1 cellular context compared by ENCODE assay signal in genomic region chr7:66050990-66051424, GRCh38.
TF ChIP-seq lines count a peak whose summit lies in the region.

No MANE protein-coding gene starts in this region.

TF ChIP-seq in HEK293, 187 proteins besides CTCF, POLR2A, EP300 and RAD21 (continued from another document):
- no peak for TF ChIP-seq ZBTB11 (tag by site-specific recombination; conservative IDR thresholded peaks at IDR 0.05; ENCODE audit: low read depth)
- TF ChIP-seq ZNF777 (tag by site-specific recombination; IDR thresholded peaks at IDR 0.05; ENCODE audit: borderline replicate concordance): no peak
- no peak for TF ChIP-seq ZSCAN5A (tag by site-specific recombination; IDR thresholded peaks at IDR 0.05)
- TF ChIP-seq ZNF404 (tag by site-specific recombination; IDR thresholded peaks at IDR 0.05): no peak
- TF ChIP-seq PRDM10 (tag by site-specific recombination; IDR thresholded peaks at IDR 0.05): 0 out of 2 replicates have a peak, but pooled peaks have one; percentile 12
- no peak for TF ChIP-seq ZNF423 (tag by site-specific recombination; IDR thresholded peaks at IDR 0.05)
- no peak for TF ChIP-seq ZNF155 (tag by site-specific recombination; IDR thresholded peaks at IDR 0.05)
- no peak for TF ChIP-seq ZNF248 (tag by site-specific recombination; IDR thresholded peaks at IDR 0.05)
- no peak for TF ChIP-seq REST (tag by site-specific recombination; IDR thresholded peaks at IDR 0.05)
- no peak for TF ChIP-seq ZNF747 (tag by site-specific recombination; IDR thresholded peaks at IDR 0.05)
- peak; percentile 53 for TF ChIP-seq ZBTB20 (tag by site-specific recombination; IDR thresholded peaks at IDR 0.05)
- TF ChIP-seq ZBTB7A (tag by site-specific recombination; IDR thresholded peaks at IDR 0.05; ENCODE audit: low read depth): no peak
- TF ChIP-seq ZNF626 (tag by site-specific recombination; IDR thresholded peaks at IDR 0.05): no peak
- TF ChIP-seq ZBTB8A (tag by site-specific recombination; IDR thresholded peaks at IDR 0.05): peak; percentile 43; the same call in 1 of the 2 replicates
- no peak for TF ChIP-seq ZNF426 (tag by site-specific recombination; IDR thresholded peaks at IDR 0.05)
- peak; percentile 23; the same call in 1 of the 2 replicates for TF ChIP-seq ZBTB48 (tag by site-specific recombination; IDR thresholded peaks at IDR 0.05)
- TF ChIP-seq ZNF76 (tag by site-specific recombination; IDR thresholded peaks at IDR 0.05; ENCODE audit: borderline replicate concordance, low read depth): no peak
- no peak for TF ChIP-seq SETDB1 (IDR thresholded peaks at IDR 0.05; ENCODE audit: insufficient read length, low read length)
- TF ChIP-seq ZSCAN23 (tag by site-specific recombination; IDR thresholded peaks at IDR 0.05): no peak
- peak; percentile 84 for TF ChIP-seq GLIS1 (tag by site-specific recombination; IDR thresholded peaks at IDR 0.05)
- TF ChIP-seq ZNF335 (tag by site-specific recombination; conservative IDR thresholded peaks at IDR 0.05): peak; percentile 85
- no peak for TF ChIP-seq ZNF133 (tag by site-specific recombination; IDR thresholded peaks at IDR 0.05)
- no peak for TF ChIP-seq ZNF629 (tag by site-specific recombination; IDR thresholded peaks at IDR 0.05)
- no peak for TF ChIP-seq ZNF354C (tag by site-specific recombination; IDR thresholded peaks at IDR 0.05; ENCODE audit: borderline replicate concordance, low read depth)
- 0 out of 2 replicates have a peak, but pooled peaks have one; percentile 23 for TF ChIP-seq PATZ1 (tag by site-specific recombination; IDR thresholded peaks at IDR 0.05)
- no peak for TF ChIP-seq SP7 (tag by site-specific recombination; IDR thresholded peaks at IDR 0.05)
- no peak for TF ChIP-seq OSR2 (tag by site-specific recombination; IDR thresholded peaks at IDR 0.05)
- no peak for TF ChIP-seq ZNF239 (tag by site-specific recombination; IDR thresholded peaks at IDR 0.05)
- no peak for TF ChIP-seq HOXC10 (CRISPR knock-in tag; IDR thresholded peaks at IDR 0.05)
- TF ChIP-seq ZNF501 (tag by site-specific recombination; IDR thresholded peaks at IDR 0.05): no peak
- TF ChIP-seq ZNF670 (tag by site-specific recombination; IDR thresholded peaks at IDR 0.05; ENCODE audit: low read depth): no peak
- TF ChIP-seq ZNF132 (tag by site-specific recombination; IDR thresholded peaks at IDR 0.05; ENCODE audit: borderline replicate concordance): no peak
- TF ChIP-seq GLI2 (tag by site-specific recombination; IDR thresholded peaks at IDR 0.05; ENCODE audit: borderline replicate concordance, low read depth): no peak
- peak; percentile 61 for TF ChIP-seq ZNF692 (tag by site-specific recombination; IDR thresholded peaks at IDR 0.05)
- no peak for TF ChIP-seq YY2 (tag by site-specific recombination; IDR thresholded peaks at IDR 0.05)
- peak; percentile 87 for TF ChIP-seq ZNF660 (tag by site-specific recombination; IDR thresholded peaks at IDR 0.05)
- no peak for TF ChIP-seq ZNF449 (tag by site-specific recombination; IDR thresholded peaks at IDR 0.05)
- no peak for TF ChIP-seq GLI4 (tag by site-specific recombination; IDR thresholded peaks at IDR 0.05)
